ENCODE assay signal across 8 cellular contexts in genomic region chr11:111601636-111601978, GRCh38. TPM values are rescaled to one million over a fixed set of nuclear protein-coding genes. Genes with fewer than 3 reads are reported as not detected.
DNase-seq lines count a peak whose midpoint lies in the region; ATAC-seq, FAIRE-seq and TF ChIP-seq lines count a peak whose summit lies in the region.

No MANE protein-coding gene starts in this region.

- no peak for DNase-seq in T-helper 17 cell
- no peak for DNase-seq in foreskin fibroblast
- DNase-seq in skeletal muscle cell (ENCODE audit: low read depth): no peak
- no peak for DNase-seq in CD1c-positive myeloid dendritic cell (ENCODE audit: extremely low spot score)
- no peak for DNase-seq in frontal cortex (ENCODE audit: low spot score in 2 of 2)
- no peak for DNase-seq in activated CD8-positive, alpha-beta memory T cell treated with anti-CD3 and anti-CD28 coated beads for 24 hours

- no peaks in the 10 kb centered on the region for H3K27me3 Mint-ChIP-seq in T-helper 17 cell

- no peak for FAIRE-seq in frontal cortex (lab: Jason Lieb, UNC)

- peak overlapping the region; percentile 59 to 82 for H3K4me3 ChIP-seq in foreskin fibroblast (ENCODE audit: low read depth in 1 of 2, low read length in 2 of 2)
- peak overlapping the region; percentile 46 for H3K4me3 ChIP-seq in skeletal muscle cell (ENCODE audit: low read depth, low read length)

- no peak for TF ChIP-seq CTCF in foreskin fibroblast (IDR thresholded peaks at IDR 0.05; ENCODE audit: low read depth, low read length)

- no peaks in the 10 kb centered on the region for H3K9me3 ChIP-seq in T-helper 17 cell (ENCODE audit: control insufficient read depth, low read length, poor library complexity, severe bottlenecking)

- ATAC-seq in GM19452 (IDR thresholded peaks at IDR 0.05; ENCODE audit: unreplicated experiment): peak; percentile 4
- no peak for ATAC-seq in T-helper 17 cell
- no peak for ATAC-seq in HG03280 (IDR thresholded peaks at IDR 0.05; ENCODE audit: unreplicated experiment)

- H3K4me1 Mint-ChIP-seq in T-helper 17 cell: peaks cover 30% of the 10 kb centered on the region

- peaks cover 4% of the 10 kb centered on the region for H3K36me3 Mint-ChIP-seq in T-helper 17 cell (ENCODE audit: low read depth)

- peak overlapping the region; percentile 90 for H3K4me3 Mint-ChIP-seq in T-helper 17 cell

- peak overlapping the region; percentile 86 for H3K27ac Mint-ChIP-seq in T-helper 17 cell

RNA-seq across cellular contexts. Expression of gene SIK2, which starts 0.6 kb away (rescaled TPM):
- total RNA-seq in T-helper 17 cell: 1 to 10 TPM; 8.1 to 9.6 TPM
- 13.9 TPM for total RNA-seq in frontal cortex
